In the genomic region with DNA sequence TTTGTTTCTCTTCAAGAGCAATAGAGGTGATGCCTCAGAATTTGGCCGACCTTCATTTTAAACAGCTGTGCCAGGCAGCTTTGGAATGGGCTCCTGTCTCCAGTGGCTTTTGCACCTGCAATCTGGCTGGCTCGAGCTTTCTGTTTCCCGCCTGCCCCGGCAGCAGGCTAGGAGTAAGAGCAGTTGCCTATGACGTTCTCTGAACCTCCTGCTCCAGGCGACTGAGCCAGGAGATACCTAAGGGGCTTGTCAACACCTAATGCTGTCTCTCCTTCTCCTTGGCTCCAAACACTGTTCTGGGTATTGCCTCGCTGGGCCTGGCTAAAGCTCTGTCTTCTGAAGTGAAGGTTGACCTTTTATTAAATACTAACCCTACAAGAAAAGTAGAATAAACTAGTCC, we compare ENCODE assay signal across 20 cellular contexts.
"Had no signal": no experiment of that assay in that cellular context is flagged by ENCODE, and none has a peak within 500 bp of the region (broad histone marks: within the 10 kb centered on the region; RNA-seq: fewer than 3 reads in every experiment).

No MANE protein-coding gene starts in this region.

- H3K27ac ChIP-seq: ovary, testis, tibial artery had no signal

- H3K4me3 ChIP-seq: lung, ovary, testis, tibial artery had no signal

- H3K4me1 ChIP-seq: testis, tibial artery had no signal

- H3K36me3 Mint-ChIP-seq: memory B cell; natural killer cell; stimulated activated memory B cell treated with anti-CD40 and anti-IgM and Interleukin-4, amounts not matched to agents 10 μg/mL and 1 μg/mL and 100 μg/mL, for 72 hours; type B pancreatic cell had no signal

- H3K4me1 Mint-ChIP-seq: memory B cell; natural killer cell; stimulated activated memory B cell treated with anti-CD40 and anti-IgM and Interleukin-4, amounts not matched to agents 10 μg/mL and 1 μg/mL and 100 μg/mL, for 72 hours had no signal

- H3K9me3 Mint-ChIP-seq: memory B cell; natural killer cell; stimulated activated memory B cell treated with anti-CD40 and anti-IgM and Interleukin-4, amounts not matched to agents 10 μg/mL and 1 μg/mL and 100 μg/mL, for 72 hours; type B pancreatic cell had no signal

- H3K4me3 Mint-ChIP-seq: memory B cell; natural killer cell; stimulated activated memory B cell treated with anti-CD40 and anti-IgM and Interleukin-4, amounts not matched to agents 10 μg/mL and 1 μg/mL and 100 μg/mL, for 72 hours; type B pancreatic cell had no signal

- H3K9me3 ChIP-seq: ovary, testis, tibial artery had no signal

- ATAC-seq: left colon; natural killer cell; sciatic nerve; stimulated activated memory B cell treated with anti-CD40 and anti-IgM and Interleukin-4, amounts not matched to agents 10 μg/mL and 1 μg/mL and 100 μg/mL, for 72 hours; stimulated activated naive CD8-positive, alpha-beta T cell treated with anti-CD3 and anti-CD28 coated beads, Interleukin-15, Interleukin-2, amounts not matched to agents 100 U/mL and 50 U/mL, for 24 hours had no signal

- H3K27ac Mint-ChIP-seq: memory B cell; natural killer cell; stimulated activated memory B cell treated with anti-CD40 and anti-IgM and Interleukin-4, amounts not matched to agents 10 μg/mL and 1 μg/mL and 100 μg/mL, for 72 hours; type B pancreatic cell had no signal

- H3K27me3 ChIP-seq: ovary, testis, tibial artery had no signal

- DNase-seq: cortex of kidney; effector CD4-positive, alpha-beta T cell; head of caudate nucleus; hippocampal formation; left colon; natural killer cell; occipital lobe; ovary; retina; stimulated activated CD4-positive, alpha-beta T cell treated with anti-CD3 and anti-CD28 coated beads, Interleukin-2, amount 100 ng/mL, for 24 hours; stimulated activated CD4-positive, alpha-beta T cell treated with anti-CD3 and anti-CD28 coated beads, Interleukin-4, amount 100 ng/mL, for 24 hours; stimulated activated naive CD8-positive, alpha-beta T cell treated with anti-CD3 and anti-CD28 coated beads, Interleukin-15, Interleukin-2, amounts not matched to agents 100 U/mL and 50 U/mL, for 24 hours; substantia nigra; testis; tibial artery had no signal

- H3K36me3 ChIP-seq: ovary, tibial artery had no signal
